Comparison of ENCODE assay signal across 18 cellular contexts in the genomic region with DNA sequence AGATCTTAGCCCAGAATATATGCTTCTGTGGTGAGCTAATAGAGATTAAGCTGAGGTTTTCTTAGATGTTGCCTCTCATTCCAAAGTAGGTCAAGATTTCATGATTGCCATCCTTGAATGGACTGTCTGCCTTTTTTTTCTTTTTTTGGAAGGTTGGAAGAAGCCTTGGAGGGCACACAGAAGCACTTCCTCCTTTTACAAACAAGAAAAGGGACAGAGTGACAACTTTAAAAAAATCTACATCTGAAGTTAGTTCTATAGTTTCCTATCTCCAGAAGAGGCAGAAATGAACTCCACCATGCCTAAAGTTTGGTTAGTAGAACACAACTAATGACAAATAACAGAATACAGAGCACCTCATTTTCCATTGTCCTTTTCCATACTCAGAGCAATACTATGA.
"Had no signal": no experiment of that assay in that cellular context is flagged by ENCODE, and none has a peak within 500 bp of the region (broad histone marks: within the 10 kb centered on the region; RNA-seq: fewer than 3 reads in every experiment).

No MANE protein-coding gene starts in this region.

- DNase-seq: activated CD4-positive, alpha-beta T cell treated with anti-CD3 and anti-CD28 coated beads, Interleukin-2, amount 50 U/mL, for 1 hour; activated CD8-positive, alpha-beta memory T cell treated with anti-CD3 and anti-CD28 coated beads for 24 hours; activated naive CD4-positive, alpha-beta T cell; activated naive CD8-positive, alpha-beta T cell treated with anti-CD3 and anti-CD28 coated beads, Interleukin-2, amount 50 U/mL, for 24 hours; dorsolateral prefrontal cortex; left colon; midbrain; retina; stimulated activated CD4-positive, alpha-beta T cell treated with anti-CD3 and anti-CD28 coated beads, Interleukin-12 subunit alpha, Interleukin-12 subunit beta, amount 100 ng/mL, for 4 hours; stimulated activated CD4-positive, alpha-beta T cell treated with anti-CD3 and anti-CD28 coated beads, Interleukin-2, amount 100 ng/mL, for 24 hours; T-helper 9 cell had no signal

- H3K4me1 ChIP-seq: parathyroid adenoma had no signal

- H3K27ac ChIP-seq: cardiac muscle cell, gastroesophageal sphincter, parathyroid adenoma, tibial nerve, vagina had no signal

- H3K9me3 Mint-ChIP-seq: activated naive CD8-positive, alpha-beta T cell treated with anti-CD3 and anti-CD28 coated beads, Interleukin-2, amount 50 U/mL, for 24 hours had no signal

- H3K27me3 ChIP-seq: cardiac muscle cell, gastroesophageal sphincter, tibial nerve, vagina had no signal

- H3K9me3 ChIP-seq: gastroesophageal sphincter, tibial nerve, vagina had no signal

- H3K36me3 ChIP-seq: cardiac muscle cell, gastroesophageal sphincter, tibial nerve, vagina had no signal

- ATAC-seq: activated CD4-positive, CD25-positive, alpha-beta regulatory T cell treated with anti-CD3 and anti-CD28 coated beads, Interleukin-2, amount 50 U/mL, for 24 hours; activated naive CD8-positive, alpha-beta T cell treated with anti-CD3 and anti-CD28 coated beads, Interleukin-2, amount 50 U/mL, for 24 hours; gastroesophageal sphincter; left colon had no signal

- H3K4me3 ChIP-seq: cardiac muscle cell, dorsolateral prefrontal cortex, gastroesophageal sphincter, lung, tibial nerve, vagina had no signal

- H3K27me3 Mint-ChIP-seq: activated naive CD8-positive, alpha-beta T cell treated with anti-CD3 and anti-CD28 coated beads, Interleukin-2, amount 50 U/mL, for 24 hours had no signal

- H3K27ac Mint-ChIP-seq: activated naive CD8-positive, alpha-beta T cell treated with anti-CD3 and anti-CD28 coated beads, Interleukin-2, amount 50 U/mL, for 24 hours had no signal

- H3K4me3 Mint-ChIP-seq: activated naive CD8-positive, alpha-beta T cell treated with anti-CD3 and anti-CD28 coated beads, Interleukin-2, amount 50 U/mL, for 24 hours had no signal
